Comparison of ENCODE assay signal across 23 cellular contexts in genomic region chr13:111458001-111458531, GRCh38.
"Had no signal": no experiment of that assay in that cellular context is flagged by ENCODE, and none has a peak within 500 bp of the region (broad histone marks: within the 10 kb centered on the region; RNA-seq: fewer than 3 reads in every experiment).

No MANE protein-coding gene starts in this region.

- DNase-seq: colonic mucosa; cortex of kidney; effector CD8-positive, alpha-beta T cell; effector memory CD8-positive, alpha-beta T cell; endodermal cell; erythroblast; esophagus squamous epithelium; foreskin fibroblast; foreskin melanocyte; gastrocnemius medialis; glutamatergic neuron; heart right ventricle; hippocampal formation; left cardiac atrium; left lung; left ventricle myocardium superior; mammary epithelial cell; mesendoderm; midbrain had no signal

- ATAC-seq: effector memory CD8-positive, alpha-beta T cell; esophagus mucosa; gastrocnemius medialis; heart right ventricle; left cardiac atrium; left lung; left ventricle myocardium superior; naive thymus-derived CD4-positive, alpha-beta T cell had no signal

- H3K4me1 ChIP-seq: colonic mucosa, esophagus squamous epithelium, gastrocnemius medialis, heart right ventricle, left lung had no signal

- H3K27me3 ChIP-seq: colonic mucosa, gastrocnemius medialis had no signal

- H3K9me3 ChIP-seq: colonic mucosa, esophagus squamous epithelium, gastrocnemius medialis, left lung had no signal

- H3K36me3 ChIP-seq: colonic mucosa, esophagus squamous epithelium, gastrocnemius medialis, heart right ventricle, left lung had no signal

- H3K4me3 ChIP-seq: colonic mucosa, esophagus squamous epithelium, gastrocnemius medialis, heart right ventricle, left lung, lung had no signal

- H3K27ac ChIP-seq: colonic mucosa, epithelial cell of prostate, esophagus squamous epithelium, gastrocnemius medialis, heart right ventricle, left lung had no signal
